ENCODE assay signal across 31 cellular contexts in the genomic region with DNA sequence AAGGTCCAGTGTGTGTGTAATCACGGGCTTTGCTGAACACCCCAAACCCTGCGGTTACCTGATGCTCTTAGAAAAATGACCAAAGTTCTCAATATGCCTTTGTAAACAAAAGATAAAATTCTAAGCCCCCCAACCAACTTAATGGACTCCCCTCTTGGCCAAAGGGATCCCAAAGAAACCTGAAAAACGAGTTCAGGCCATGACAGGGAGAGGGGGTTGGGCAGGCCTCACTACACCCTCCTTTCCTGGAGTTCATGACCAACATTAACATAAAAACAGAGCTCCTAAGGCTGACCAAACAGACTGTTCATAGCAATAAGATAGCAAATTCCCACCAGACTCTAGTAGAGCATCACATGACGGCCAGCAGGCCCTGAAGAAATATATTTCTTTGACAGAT. TPM values are rescaled to one million over a fixed set of nuclear protein-coding genes. Genes with fewer than 3 reads are reported as not detected.
"Had no signal": no experiment of that assay in that cellular context is flagged by ENCODE, and none has a peak within 500 bp of the region (broad histone marks: within the 10 kb centered on the region; RNA-seq: fewer than 3 reads in every experiment).

No MANE protein-coding gene starts in this region.

- H3K36me3 ChIP-seq: esophagus squamous epithelium, neutrophil, pancreas, suprapubic skin, tibial artery had no signal

- H3K9me3 ChIP-seq: esophagus squamous epithelium, mucosa of descending colon, neutrophil, pancreas, suprapubic skin, tibial artery had no signal

- H3K27ac Mint-ChIP-seq: dendritic cell treated with granulocyte-macrophage colony-stimulating factor and Interleukin-4, amounts not matched to agents 40 ng/mL and 50 ng/mL, for 4 days; memory B cell; mesothelial cell of epicardium; natural killer cell treated with Interleukin-12 subunit alpha and Interleukin-12 subunit beta and Interleukin-15 and Interleukin-18, amount 100 ng/mL, for 72 hours; stimulated activated naive CD8-positive, alpha-beta T cell treated with anti-CD3 and anti-CD28 coated beads, Interleukin-15, amount 100 ng/mL, for 72 hours; type B pancreatic cell had no signal

- H3K4me3 Mint-ChIP-seq: dendritic cell treated with granulocyte-macrophage colony-stimulating factor and Interleukin-4, amounts not matched to agents 40 ng/mL and 50 ng/mL, for 4 days; memory B cell; mesothelial cell of epicardium; naive B cell; natural killer cell treated with Interleukin-12 subunit alpha and Interleukin-12 subunit beta and Interleukin-15 and Interleukin-18, amount 100 ng/mL, for 72 hours; neural crest cell; stimulated activated naive CD8-positive, alpha-beta T cell treated with anti-CD3 and anti-CD28 coated beads, Interleukin-15, amount 100 ng/mL, for 72 hours; type B pancreatic cell had no signal

- ATAC-seq: left cardiac atrium; mucosa of descending colon; natural killer cell treated with Interleukin-12 subunit alpha and Interleukin-12 subunit beta and Interleukin-15 and Interleukin-18, amount 100 ng/mL, for 72 hours; pancreas; sciatic nerve; stimulated activated naive CD8-positive, alpha-beta T cell treated with anti-CD3 and anti-CD28 coated beads, Interleukin-15, amount 100 ng/mL, for 72 hours had no signal

- H3K4me2 ChIP-seq: smooth muscle cell had no signal

- H3K27ac ChIP-seq: esophagus squamous epithelium, neutrophil, pancreas, suprapubic skin, tibial artery had no signal

- DNase-seq: effector CD8-positive, alpha-beta T cell; esophagus squamous epithelium; foreskin melanocyte; glutamatergic neuron; hypothalamus; left cardiac atrium; mucosa of descending colon; naive B cell; stimulated activated CD4-positive, alpha-beta T cell treated with anti-CD3 and anti-CD28 coated beads, Interleukin-12 subunit alpha, Interleukin-12 subunit beta, amount 100 ng/mL, for 4 hours; stimulated activated CD4-positive, alpha-beta T cell treated with anti-CD3 and anti-CD28 coated beads, Interleukin-1b, Interleukin-23, amount 100 ng/mL, for 48 hours; stimulated activated CD4-positive, alpha-beta T cell treated with anti-CD3 and anti-CD28 coated beads, Interleukin-4, amount 100 ng/mL, for 1 hour; stimulated activated CD8-positive, alpha-beta memory T cell treated with anti-CD3 and anti-CD28 coated beads, Interleukin-4, amount 100 ng/mL, for 48 hours; stimulated activated naive CD4-positive, alpha-beta T cell; stimulated activated naive CD8-positive, alpha-beta T cell treated with anti-CD3 and anti-CD28 coated beads, Interleukin-15, amount 100 ng/mL, for 72 hours had no signal

- H3K9me3 Mint-ChIP-seq: dendritic cell treated with granulocyte-macrophage colony-stimulating factor and Interleukin-4, amounts not matched to agents 40 ng/mL and 50 ng/mL, for 4 days; memory B cell; mesothelial cell of epicardium; natural killer cell treated with Interleukin-12 subunit alpha and Interleukin-12 subunit beta and Interleukin-15 and Interleukin-18, amount 100 ng/mL, for 72 hours; neural crest cell; stimulated activated naive CD8-positive, alpha-beta T cell treated with anti-CD3 and anti-CD28 coated beads, Interleukin-15, amount 100 ng/mL, for 72 hours; type B pancreatic cell had no signal

- H3K27me3 ChIP-seq: pancreas, tibial artery had no signal

- H3K4me1 Mint-ChIP-seq: memory B cell had no signal

- FAIRE-seq: colon, endothelial cell of umbilical vein, pancreas had no signal

- H3K36me3 Mint-ChIP-seq: memory B cell; mesothelial cell of epicardium; naive B cell; natural killer cell treated with Interleukin-12 subunit alpha and Interleukin-12 subunit beta and Interleukin-15 and Interleukin-18, amount 100 ng/mL, for 72 hours; type B pancreatic cell had no signal

- H3K4me3 ChIP-seq: esophagus squamous epithelium, lung, mucosa of descending colon, pancreas, smooth muscle cell, suprapubic skin, tibial artery had no signal

- H3K4me1 ChIP-seq: pancreas had no signal

RNA-seq across cellular contexts. Expression of gene VIPR2, which starts 3.0 kb away (rescaled TPM):
- total RNA-seq: endothelial cell of umbilical vein, epithelial cell of proximal tubule, kidney epithelial cell, smooth muscle cell had no signal
- polyA plus RNA-seq: endothelial cell of umbilical vein, smooth muscle cell had no signal
